In the genomic region with DNA sequence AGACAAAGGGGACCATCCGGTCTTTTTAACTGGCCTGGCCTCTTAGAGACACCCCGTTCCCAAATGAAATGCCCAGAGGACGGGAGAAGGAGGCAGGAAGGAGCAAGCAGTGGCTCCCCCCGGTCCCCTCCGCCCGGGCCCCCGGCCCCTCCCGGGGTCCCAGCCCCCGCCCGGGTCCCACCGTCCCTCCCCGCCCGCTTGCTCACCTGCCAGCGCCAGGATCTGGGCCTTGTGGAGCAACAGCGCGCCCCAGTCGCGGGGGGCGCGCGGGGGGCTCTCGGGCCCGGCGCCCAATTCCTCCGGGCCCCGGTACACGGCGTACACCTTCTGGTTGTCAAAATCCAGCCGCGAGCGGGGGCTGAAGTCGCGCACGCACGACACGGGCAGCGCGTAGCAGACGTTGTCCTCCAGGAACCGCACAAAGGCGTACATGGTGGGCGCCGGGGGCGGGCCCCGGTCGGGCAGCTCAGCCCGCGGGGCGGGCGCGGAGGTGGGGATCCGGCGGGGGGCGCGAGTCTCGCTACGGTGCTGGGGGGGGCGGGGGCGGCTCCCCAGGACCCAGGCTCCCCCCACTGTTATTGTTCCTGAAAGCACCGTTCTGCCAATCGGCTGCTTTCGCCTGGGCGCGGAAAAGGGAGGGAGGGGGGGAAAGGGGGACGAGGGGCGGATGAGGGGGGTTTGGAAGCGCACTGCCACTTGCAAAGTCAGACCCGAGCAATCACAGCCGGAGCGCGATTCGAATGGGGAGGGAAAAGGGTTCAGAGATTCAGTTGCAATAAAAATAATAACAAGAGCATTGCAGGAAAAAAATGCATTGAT, we compare ENCODE assay signal across 9 cellular contexts. TPM values are rescaled to one million over a fixed set of nuclear protein-coding genes. Genes with fewer than 3 reads are reported as not detected.
DNase-seq lines count a peak whose midpoint lies in the region; ATAC-seq and TF ChIP-seq lines count a peak whose summit lies in the region.
"Had no signal": no experiment of that assay in that cellular context is flagged by ENCODE, and none has a peak within 500 bp of the region (broad histone marks: within the 10 kb centered on the region; RNA-seq: fewer than 3 reads in every experiment).

A gene with protein sequence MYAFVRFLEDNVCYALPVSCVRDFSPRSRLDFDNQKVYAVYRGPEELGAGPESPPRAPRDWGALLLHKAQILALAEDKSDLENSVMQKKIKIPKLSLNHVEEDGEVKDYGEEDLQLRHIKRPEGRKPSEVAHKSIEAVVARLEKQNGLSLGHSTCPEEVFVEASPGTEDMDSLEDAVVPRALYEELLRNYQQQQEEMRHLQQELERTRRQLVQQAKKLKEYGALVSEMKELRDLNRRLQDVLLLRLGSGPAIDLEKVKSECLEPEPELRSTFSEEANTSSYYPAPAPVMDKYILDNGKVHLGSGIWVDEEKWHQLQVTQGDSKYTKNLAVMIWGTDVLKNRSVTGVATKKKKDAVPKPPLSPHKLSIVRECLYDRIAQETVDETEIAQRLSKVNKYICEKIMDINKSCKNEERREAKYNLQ (minus strand): TSS at position 492 of the 819 bp plus-strand sequence. CDS start 60 bp downstream, at position 432.

- peaks cover 6% of the 10 kb centered on the region for H3K27me3 Mint-ChIP-seq in CD8-positive, alpha-beta T cell (ENCODE audit: low read depth)
- H3K27me3 Mint-ChIP-seq in T-helper 1 cell treated with Interleukin-12 subunit alpha and Interleukin-12 subunit beta and Interleukin-4 antibody, amounts not matched to agents 30 μg/mL and 1 μg/mL, for 36 hours (ENCODE audit: low read depth): peaks cover 5% of the 10 kb centered on the region
- H3K27me3 Mint-ChIP-seq in brain: peaks cover 19% of the 10 kb centered on the region

- TF ChIP-seq CTCF in CD8-positive, alpha-beta T cell (IDR thresholded peaks at IDR 0.05): no peak
- TF ChIP-seq CTCF in brain (conservative IDR thresholded peaks at IDR 0.05): no peak

- H3K4me3 ChIP-seq in CD8-positive, alpha-beta T cell (ENCODE audit: low read depth, low read length): peak within 1 kb of the TSS; percentile 89

- peak within 1 kb of the TSS; percentile 47 for H3K27ac ChIP-seq in CD8-positive, alpha-beta T cell (ENCODE audit: low read depth, low read length)
- H3K27ac ChIP-seq in KOPT-K1 (ENCODE audit: low read depth, low read length, poor library complexity, severe bottlenecking): peak within 1 kb of the TSS; percentile 59

- intact Hi-C loops in CD8-positive, alpha-beta T cell (cut with DNase I, micrococcal nuclease): loop anchor here (2.0 to 5.0 kb wide), 3 partner anchors 304 to 1339 kb away; a partner anchor contains a TSS

- H3K4me1 ChIP-seq in CD8-positive, alpha-beta T cell (ENCODE audit: insufficient read depth, low read length): peaks cover 16% of the 10 kb centered on the region

- no peaks in the 10 kb centered on the region for H3K9me3 Mint-ChIP-seq in CD8-positive, alpha-beta T cell
- H3K9me3 Mint-ChIP-seq in T-helper 1 cell treated with Interleukin-12 subunit alpha and Interleukin-12 subunit beta and Interleukin-4 antibody, amounts not matched to agents 30 μg/mL and 1 μg/mL, for 36 hours: no peaks in the 10 kb centered on the region
- peaks cover 0 to 2% (median 0%) of the 10 kb centered on the region in 5 experiments for H3K9me3 Mint-ChIP-seq in brain

- no peaks in the 10 kb centered on the region for H3K9me3 ChIP-seq in CD8-positive, alpha-beta T cell (ENCODE audit: low read length)
- H3K9me3 ChIP-seq in KOPT-K1 (ENCODE audit: insufficient read depth, low read length, poor library complexity, severe bottlenecking): no peaks in the 10 kb centered on the region

- H3K27me3 ChIP-seq in CD8-positive, alpha-beta T cell (ENCODE audit: insufficient read depth, low read length): no peaks in the 10 kb centered on the region

- CTCF ChIA-PET in CD8-positive, alpha-beta T cell (lab: Charles Lee): interaction anchor here (1.3 kb wide), 1 partner anchor 13 kb away, joined by 3 read pairs; no protein-coding TSS in a partner anchor

- peak within 1 kb of the TSS; percentile 92 for H3K4me3 Mint-ChIP-seq in CD8-positive, alpha-beta T cell
- peak within 1 kb of the TSS; percentile 92 for H3K4me3 Mint-ChIP-seq in T-helper 1 cell treated with Interleukin-12 subunit alpha and Interleukin-12 subunit beta and Interleukin-4 antibody, amounts not matched to agents 30 μg/mL and 1 μg/mL, for 36 hours
- peak within 1 kb of the TSS; percentile 98 to 99 (median 99) for H3K4me3 Mint-ChIP-seq in brain

- DNase-seq in CD8-positive, alpha-beta T cell: peak; percentile 24 to 81 (median 63)
- DNase-seq in islet precursor cell: peak; percentile 74
- DNase-seq in stimulated activated CD4-positive, alpha-beta T cell treated with anti-CD3 and anti-CD28 coated beads, Interleukin-12 subunit alpha, Interleukin-12 subunit beta, amount 100 ng/mL, for 24 hours (ENCODE audit: low read depth in 2 of 2): peak; percentile 2 to 29

- H3K36me3 Mint-ChIP-seq in CD8-positive, alpha-beta T cell: peaks cover 16% of the 10 kb centered on the region
- H3K36me3 Mint-ChIP-seq in T-helper 1 cell treated with Interleukin-12 subunit alpha and Interleukin-12 subunit beta and Interleukin-4 antibody, amounts not matched to agents 30 μg/mL and 1 μg/mL, for 36 hours (ENCODE audit: low read depth): peaks cover 3% of the 10 kb centered on the region
- H3K36me3 Mint-ChIP-seq in brain: peaks cover 27% of the 10 kb centered on the region

- POLR2A ChIA-PET in CD8-positive, alpha-beta T cell (lab: Charles Lee): no interaction called here

- no peaks in the 10 kb centered on the region for H3K36me3 ChIP-seq in CD8-positive, alpha-beta T cell (ENCODE audit: insufficient read depth, low read length)
- peaks cover 27% of the 10 kb centered on the region for H3K36me3 ChIP-seq in KOPT-K1 (ENCODE audit: insufficient read depth, low read length)

- H3K4me1 Mint-ChIP-seq in CD8-positive, alpha-beta T cell (ENCODE audit: low read depth): peaks cover 53% of the 10 kb centered on the region
- H3K4me1 Mint-ChIP-seq in T-helper 1 cell treated with Interleukin-12 subunit alpha and Interleukin-12 subunit beta and Interleukin-4 antibody, amounts not matched to agents 30 μg/mL and 1 μg/mL, for 36 hours (ENCODE audit: low read depth): peaks cover 15% of the 10 kb centered on the region
- H3K4me1 Mint-ChIP-seq in brain: peaks cover 66% of the 10 kb centered on the region

- ATAC-seq in CD8-positive, alpha-beta T cell: peak; percentile 90
- ATAC-seq in GM19035 (IDR thresholded peaks at IDR 0.05; ENCODE audit: unreplicated experiment) (no peak), HG02870 (IDR thresholded peaks at IDR 0.05; ENCODE audit: unreplicated experiment) (no peak)
- ATAC-seq: HCT116 had no signal

- peak within 1 kb of the TSS; percentile 94 for H3K27ac Mint-ChIP-seq in CD8-positive, alpha-beta T cell
- H3K27ac Mint-ChIP-seq in T-helper 1 cell treated with Interleukin-12 subunit alpha and Interleukin-12 subunit beta and Interleukin-4 antibody, amounts not matched to agents 30 μg/mL and 1 μg/mL, for 36 hours: peak within 1 kb of the TSS; percentile 76
- peak within 1 kb of the TSS; percentile 97 to 98 (median 97) for H3K27ac Mint-ChIP-seq in brain

RNA-seq across cellular contexts. Expression of the gene that starts here (rescaled TPM):
- 10 to 100 TPM in 1 of 2 experiments, 1 to 10 TPM in 1; 9.4 to 13.1 TPM for total RNA-seq in CD8-positive, alpha-beta T cell
- 26.4 TPM for polyA plus RNA-seq in brain (ENCODE audit: insufficient read depth, low read depth, low replicate concordance)

Comparison
In these comparisons a context has a peak if more than half of its experiments do, and no peak if none do; other contexts are left out.
1. DNase-seq: peak in every context shown above with its lines; median percentile 74 in islet precursor cell; 63 in CD8-positive, alpha-beta T cell; 16 in stimulated activated CD4-positive, alpha-beta T cell treated with anti-CD3 and anti-CD28 coated beads, Interleukin-12 subunit alpha, Interleukin-12 subunit beta, amount 100 ng/mL, for 24 hours.